In genomic region chr6:121105461-121105860, GRCh38 we compare ENCODE assay signal across 28 cellular contexts.
"Had no signal": no experiment of that assay in that cellular context is flagged by ENCODE, and none has a peak within 500 bp of the region (broad histone marks: within the 10 kb centered on the region; RNA-seq: fewer than 3 reads in every experiment).

No MANE protein-coding gene starts in this region.

- H3K36me3 ChIP-seq: gastrocnemius medialis, sigmoid colon, transverse colon had no signal

- H3K27ac ChIP-seq: gastrocnemius medialis, parathyroid adenoma, psoas muscle, sigmoid colon, transverse colon had no signal

- H3K4me1 ChIP-seq: gastrocnemius medialis, parathyroid adenoma, psoas muscle, sigmoid colon, transverse colon had no signal

- ATAC-seq: activated CD8-positive, alpha-beta T cell treated with anti-CD3 and anti-CD28 coated beads for 36 hours; activated T-cell treated with anti-CD3 and anti-CD28 coated beads, Interleukin-2, amount 50 U/mL, for 4 hours; activated T-helper 17 cell treated with anti-CD3 and anti-CD28 coated beads, Interleukin-2, amount 50 U/mL, for 72 hours; effector memory CD8-positive, alpha-beta T cell; gastrocnemius medialis; naive thymus-derived CD8-positive, alpha-beta T cell; psoas muscle; T-helper 17 cell had no signal

- H3K9ac ChIP-seq: parathyroid adenoma had no signal

- H3K27ac Mint-ChIP-seq: activated B cell treated with CpG ODN at 0.5 μM for 24 hours; activated CD8-positive, alpha-beta T cell treated with anti-CD3 and anti-CD28 coated beads for 36 hours; activated T-helper 17 cell treated with anti-CD3 and anti-CD28 coated beads, Interleukin-2, amount 50 U/mL, for 72 hours; effector memory CD8-positive, alpha-beta T cell; naive thymus-derived CD8-positive, alpha-beta T cell; T-helper 17 cell had no signal

- H3K4me3 Mint-ChIP-seq: activated B cell treated with CpG ODN at 0.5 μM for 24 hours; activated CD8-positive, alpha-beta T cell treated with anti-CD3 and anti-CD28 coated beads for 36 hours; activated T-cell treated with anti-CD3 and anti-CD28 coated beads, Interleukin-2, amount 50 U/mL, for 4 hours; activated T-helper 17 cell treated with anti-CD3 and anti-CD28 coated beads, Interleukin-2, amount 50 U/mL, for 72 hours; effector memory CD8-positive, alpha-beta T cell; naive thymus-derived CD8-positive, alpha-beta T cell; neural crest cell; T-helper 17 cell had no signal

- H3K9me3 ChIP-seq: gastrocnemius medialis, psoas muscle, transverse colon had no signal

- H3K4me1 Mint-ChIP-seq: activated B cell treated with CpG ODN at 0.5 μM for 24 hours; activated T-helper 17 cell treated with anti-CD3 and anti-CD28 coated beads, Interleukin-2, amount 50 U/mL, for 72 hours; naive thymus-derived CD8-positive, alpha-beta T cell; neural crest cell; T-helper 17 cell had no signal

- DNase-seq: activated B cell treated with CpG ODN at 0.5 μM for 24 hours; activated CD4-positive, alpha-beta T cell treated with anti-CD3 and anti-CD28 coated beads, Interleukin-2, amount 50 U/mL, for 1 hour; activated CD8-positive, alpha-beta T cell treated with anti-CD3 and anti-CD28 coated beads for 36 hours; activated gamma-delta T cell treated with Interleukin-2 at 50 U/mL for 16 hours; activated naive CD4-positive, alpha-beta T cell treated with anti-CD3 and anti-CD28 coated beads, Interleukin-2, amount 50 U/mL, for 16 hours; activated T-cell treated with anti-CD3 and anti-CD28 coated beads, Interleukin-2, amount 50 U/mL, for 4 hours; amygdala; caudate nucleus; cortex of kidney; effector memory CD8-positive, alpha-beta T cell; erythroblast; gastrocnemius medialis; glutamatergic neuron; islet precursor cell; mammary epithelial cell; midbrain; naive thymus-derived CD8-positive, alpha-beta T cell; occipital lobe; psoas muscle; sigmoid colon; small intestine; stimulated activated naive CD4-positive, alpha-beta T cell treated with Interleukin-2 at 50 U/mL for 16 hours; T-helper 17 cell; T1000; transverse colon had no signal

- H3K27me3 Mint-ChIP-seq: activated B cell treated with CpG ODN at 0.5 μM for 24 hours; activated CD8-positive, alpha-beta T cell treated with anti-CD3 and anti-CD28 coated beads for 36 hours; activated T-helper 17 cell treated with anti-CD3 and anti-CD28 coated beads, Interleukin-2, amount 50 U/mL, for 72 hours; effector memory CD8-positive, alpha-beta T cell; naive thymus-derived CD8-positive, alpha-beta T cell; T-helper 17 cell had no signal

- H3K4me3 ChIP-seq: gastrocnemius medialis, psoas muscle, sigmoid colon, transverse colon had no signal

- H3K79me2 ChIP-seq: parathyroid adenoma had no signal

- H3K27me3 ChIP-seq: gastrocnemius medialis, sigmoid colon, transverse colon had no signal

- H3K9me3 Mint-ChIP-seq: activated T-cell treated with anti-CD3 and anti-CD28 coated beads, Interleukin-2, amount 50 U/mL, for 4 hours; activated T-helper 17 cell treated with anti-CD3 and anti-CD28 coated beads, Interleukin-2, amount 50 U/mL, for 72 hours; effector memory CD8-positive, alpha-beta T cell had no signal
